9 cellular contexts compared by ENCODE assay signal in genomic region chr13:101514695-101515275, GRCh38.
DNase-seq lines count a peak whose midpoint lies in the region; ATAC-seq, FAIRE-seq and TF ChIP-seq lines count a peak whose summit lies in the region.
"Had no signal": no experiment of that assay in that cellular context is flagged by ENCODE, and none has a peak within 500 bp of the region (broad histone marks: within the 10 kb centered on the region; RNA-seq: fewer than 3 reads in every experiment).

No MANE protein-coding gene starts in this region.

- no peak overlapping the region for H3K4me3 Mint-ChIP-seq in astrocyte (ENCODE audit: unreplicated experiment)
- H3K4me3 Mint-ChIP-seq in stimulated activated memory B cell treated with anti-CD40 and anti-IgM and Interleukin-4, amounts not matched to agents 10 μg/mL and 1 μg/mL and 100 μg/mL, for 72 hours = no peak overlapping the region
- H3K4me3 Mint-ChIP-seq: central memory CD8-positive, alpha-beta T cell had no signal

- H3K9ac ChIP-seq in astrocyte (ENCODE audit: low read length) = no peak overlapping the region

- no peaks in the 10 kb centered on the region for H4K20me1 ChIP-seq in astrocyte (ENCODE audit: insufficient read depth, low read length)

- peak; percentile 17 for DNase-seq in stimulated activated CD4-positive, alpha-beta T cell treated with anti-CD3 and anti-CD28 coated beads, Interleukin-15, amount 100 ng/mL, for 24 hours
- no peak for DNase-seq in stimulated activated CD4-positive, alpha-beta T cell treated with anti-CD3 and anti-CD28 coated beads, Interleukin-12 subunit alpha, Interleukin-12 subunit beta, amount 100 ng/mL, for 4 hours
- DNase-seq in NCI-H2227 treated with DMSO at 0.1 percent for 48 hours (lab: John Stamatoyannopoulos, UW) = peak; percentile 5
- DNase-seq in astrocyte (ENCODE audit: low read depth) = peak; percentile 35
- peak; percentile 79 for DNase-seq in inferior parietal cortex (ENCODE audit: extremely low spot score)
- DNase-seq in transverse colon = no peak

- no peak overlapping the region for H3K27ac ChIP-seq in astrocyte (ENCODE audit: low read depth, low read length)
- H3K27ac ChIP-seq in transverse colon = no peak overlapping the region

- H3K4me1 ChIP-seq in astrocyte (ENCODE audit: insufficient read depth, low read length) = peaks cover 7% of the 10 kb centered on the region
- no peaks in the 10 kb centered on the region for H3K4me1 ChIP-seq in transverse colon

- intact Hi-C loops in transverse colon (cut with DNase I; ENCODE audit: low total_unique reads) = no loop called here

- no peaks in the 10 kb centered on the region for H3K27me3 Mint-ChIP-seq in astrocyte (ENCODE audit: low read depth, unreplicated experiment)
- no peaks in the 10 kb centered on the region for H3K27me3 Mint-ChIP-seq in stimulated activated memory B cell treated with anti-CD40 and anti-IgM and Interleukin-4, amounts not matched to agents 10 μg/mL and 1 μg/mL and 100 μg/mL, for 72 hours
- H3K27me3 Mint-ChIP-seq: central memory CD8-positive, alpha-beta T cell had no signal

- H3K27me3 ChIP-seq in astrocyte (ENCODE audit: insufficient read depth, low read length) (no peaks in the 10 kb centered on the region), transverse colon (no peaks in the 10 kb centered on the region)

- TF ChIP-seq EP300 in transverse colon (IDR thresholded peaks at IDR 0.05; ENCODE audit: low read depth) = no peak

- no peaks in the 10 kb centered on the region for H3K79me2 ChIP-seq in astrocyte (ENCODE audit: insufficient read depth, low read length)

- no peak overlapping the region for H3K4me2 ChIP-seq in astrocyte (ENCODE audit: low read length)

- no peak overlapping the region for H2AFZ ChIP-seq in astrocyte (ENCODE audit: low read depth, low read length)

- ATAC-seq in HG02981 (IDR thresholded peaks at IDR 0.05; ENCODE audit: unreplicated experiment) = peak; percentile 54
- no peak for ATAC-seq in stimulated activated memory B cell treated with anti-CD40 and anti-IgM and Interleukin-4, amounts not matched to agents 10 μg/mL and 1 μg/mL and 100 μg/mL, for 72 hours

- TF ChIP-seq POLR2A in transverse colon (IDR thresholded peaks at IDR 0.05) = no peak

- H3K4me3 ChIP-seq in astrocyte (ENCODE audit: insufficient read depth, low read depth, low read length) = no peak overlapping the region
- H3K4me3 ChIP-seq in transverse colon = no peak overlapping the region

- no peaks in the 10 kb centered on the region for H3K36me3 Mint-ChIP-seq in astrocyte (ENCODE audit: low read depth, unreplicated experiment)
- no peaks in the 10 kb centered on the region for H3K36me3 Mint-ChIP-seq in stimulated activated memory B cell treated with anti-CD40 and anti-IgM and Interleukin-4, amounts not matched to agents 10 μg/mL and 1 μg/mL and 100 μg/mL, for 72 hours

- no peak overlapping the region for H3K27ac Mint-ChIP-seq in astrocyte (ENCODE audit: unreplicated experiment)
- H3K27ac Mint-ChIP-seq in stimulated activated memory B cell treated with anti-CD40 and anti-IgM and Interleukin-4, amounts not matched to agents 10 μg/mL and 1 μg/mL and 100 μg/mL, for 72 hours = no peak overlapping the region

- FAIRE-seq in astrocyte (lab: Jason Lieb, UNC) = no peak

- H3K36me3 ChIP-seq in astrocyte (ENCODE audit: insufficient read depth, low read length) (no peaks in the 10 kb centered on the region), transverse colon (no peaks in the 10 kb centered on the region)

- TF ChIP-seq CTCF in astrocyte (IDR thresholded peaks at IDR 0.05; ENCODE audit: insufficient read depth, low read depth, low read length) = peak; percentile 68
- TF ChIP-seq CTCF in transverse colon (IDR thresholded peaks at IDR 0.05) = peak; percentile 40 to 60 (median 53)

- peaks cover 21% of the 10 kb centered on the region for H3K4me1 Mint-ChIP-seq in astrocyte (ENCODE audit: low read depth, unreplicated experiment)
- no peaks in the 10 kb centered on the region for H3K4me1 Mint-ChIP-seq in stimulated activated memory B cell treated with anti-CD40 and anti-IgM and Interleukin-4, amounts not matched to agents 10 μg/mL and 1 μg/mL and 100 μg/mL, for 72 hours

- H3K9me3 ChIP-seq in astrocyte (ENCODE audit: insufficient read depth, low read depth, low read length) (no peaks in the 10 kb centered on the region), transverse colon (no peaks in the 10 kb centered on the region)

- H3K9me3 Mint-ChIP-seq in astrocyte (ENCODE audit: unreplicated experiment) = no peaks in the 10 kb centered on the region
- no peaks in the 10 kb centered on the region for H3K9me3 Mint-ChIP-seq in stimulated activated memory B cell treated with anti-CD40 and anti-IgM and Interleukin-4, amounts not matched to agents 10 μg/mL and 1 μg/mL and 100 μg/mL, for 72 hours
- H3K9me3 Mint-ChIP-seq: central memory CD8-positive, alpha-beta T cell had no signal

- in situ Hi-C loops in transverse colon (cut with MboI; ENCODE audit: low pct_ligation_motif_present in 1 of 4, low pct_unique_long_range_greater_than_20kb in 1 of 4, low sequenced_read_pairs in 3 of 4) = loop anchor here in 1 of 4 donors (25.0 kb wide), 1 partner anchor 248 kb away; no protein-coding TSS in a partner anchor

Comparison
In these comparisons a context has a peak if more than half of its experiments do, and no peak if none do; other contexts are left out.
1. DNase-seq: peak in stimulated activated CD4-positive, alpha-beta T cell treated with anti-CD3 and anti-CD28 coated beads, Interleukin-15, amount 100 ng/mL, for 24 hours (single experiment), NCI-H2227 treated with DMSO at 0.1 percent for 48 hours (single experiment), astrocyte (single experiment) and inferior parietal cortex (single experiment); none in stimulated activated CD4-positive, alpha-beta T cell treated with anti-CD3 and anti-CD28 coated beads, Interleukin-12 subunit alpha, Interleukin-12 subunit beta, amount 100 ng/mL, for 4 hours (single experiment) and transverse colon (single experiment).